Comparison of ENCODE assay signal across 1 cellular context in genomic region chr17:67689534-67690177, GRCh38.
TF ChIP-seq lines count a peak whose summit lies in the region.

No MANE protein-coding gene starts in this region.

TF ChIP-seq in GM23338, 12 proteins besides CTCF, POLR2A, EP300 and RAD21 (continued from another document):
- TF ChIP-seq ZNF462 (CRISPR knock-in tag; IDR thresholded peaks at IDR 0.05) (no peak), ETS1 (IDR thresholded peaks at IDR 0.05) (no peak), POLR2AphosphoS5 (IDR thresholded peaks at IDR 0.05; ENCODE audit: low read depth) (no peak), ZNF114 (CRISPR knock-in tag; IDR thresholded peaks at IDR 0.05) (no peak), REST (IDR thresholded peaks at IDR 0.05; ENCODE audit: unreplicated experiment) (no peak), JUNB (IDR thresholded peaks at IDR 0.05; ENCODE audit: unreplicated experiment) (no peak), NANOG (IDR thresholded peaks at IDR 0.05; ENCODE audit: borderline replicate concordance) (no peak), EZH2phosphoT487 (IDR thresholded peaks at IDR 0.05; ENCODE audit: unreplicated experiment) (no peak), EZH2 (IDR thresholded peaks at IDR 0.05; ENCODE audit: low read depth, unreplicated experiment) (no peak), STAT1 (IDR thresholded peaks at IDR 0.05; ENCODE audit: unreplicated experiment) (no peak)
